8 cellular contexts compared by ENCODE assay signal in genomic region chr12:93979189-93979588, GRCh38.
DNase-seq lines count a peak whose midpoint lies in the region; ATAC-seq, FAIRE-seq and TF ChIP-seq lines count a peak whose summit lies in the region.

No MANE protein-coding gene starts in this region.

- H3K79me1 ChIP-seq in H1 (ENCODE audit: low read depth, low read length) = no peaks in the 10 kb centered on the region

- FAIRE-seq in H1 (lab: Jason Lieb, UNC) = no peak

- TF ChIP-seq CTCF in GM12872 (IDR thresholded peaks at IDR 0.05; ENCODE audit: insufficient read depth, low read depth, low read length) = peak; percentile 54; the same call in 2 of the 3 replicates
- peak in 2 of 3 experiments; percentile 18 to 25; a peak in 2 of 4 replicates for TF ChIP-seq CTCF in H1 (IDR thresholded peaks at IDR 0.05; ENCODE audit: control extremely low read depth in 1 of 3, insufficient read depth in 1 of 3, low read depth in 1 of 3, low read length in 3 of 3)
- TF ChIP-seq CTCF in osteoblast (IDR thresholded peaks at IDR 0.05; ENCODE audit: extremely low read depth, low read depth, low read length) = peak; percentile 53

- TF ChIP-seq EP300 in H1 (IDR thresholded peaks at IDR 0.05; ENCODE audit: borderline replicate concordance in 1 of 2, low read depth in 2 of 2, low read length in 2 of 2) = no peak

- H2BK120ac ChIP-seq in H1 (replicated peaks; ENCODE audit: low read depth, low read length) = no peak overlapping the region

- no peak overlapping the region for H2BK12ac ChIP-seq in H1 (ENCODE audit: low read depth, low read length)

- no peaks in the 10 kb centered on the region for H3K9me3 ChIP-seq in H1 (ENCODE audit: insufficient read depth in 2 of 2, low read depth in 1 of 2, low read length in 1 of 2)
- H3K9me3 ChIP-seq in osteoblast (ENCODE audit: low read depth, low read length) = no peaks in the 10 kb centered on the region
- no peaks in the 10 kb centered on the region for H3K9me3 ChIP-seq in effector memory CD4-positive, alpha-beta T cell (ENCODE audit: control insufficient read depth, low read length)

- H2BK20ac ChIP-seq in H1 (ENCODE audit: low read length) = no peak overlapping the region

- H3K4me3 ChIP-seq in H1 (ENCODE audit: extremely low read depth in 1 of 4, insufficient read depth in 2 of 4, low read depth in 3 of 4, low read length in 4 of 4) (no peak overlapping the region), osteoblast (ENCODE audit: insufficient read depth, low read length) (no peak overlapping the region)
- H3K4me3 ChIP-seq in effector memory CD4-positive, alpha-beta T cell (ENCODE audit: insufficient read depth, low read depth, low read length, poor library complexity, severe bottlenecking) = no peak overlapping the region

- 88% methylated on average over 2 of the region's 2 CpGs; no CpG with 5 or more reads in 1 of the 2 experiments for WGBS in H1 (ENCODE audit: extremely low coverage in 1 of 2, insufficient coverage in 1 of 2, insufficient read length in 1 of 2, insufficient replicate concordance in 2 of 2, low coverage in 1 of 2, low lambda C conversion rate in 2 of 2, missing lambda C conversion rate in 1 of 2), 2 experiments

- no peak overlapping the region for H3K27ac ChIP-seq in H1 (ENCODE audit: low read depth, low read length)
- no peak overlapping the region for H3K27ac ChIP-seq in osteoblast (ENCODE audit: low read depth, low read length)
- no peak overlapping the region for H3K27ac ChIP-seq in effector memory CD4-positive, alpha-beta T cell (ENCODE audit: insufficient read depth, low read length, poor library complexity, severe bottlenecking)

- no peak overlapping the region for H3K18ac ChIP-seq in H1 (ENCODE audit: extremely low read depth, low read length)

- no peak overlapping the region for H4K91ac ChIP-seq in H1 (replicated peaks; ENCODE audit: insufficient read length, low read length)

- no peak overlapping the region for H3K4me2 ChIP-seq in H1 (ENCODE audit: insufficient read depth in 1 of 2, low read depth in 2 of 2, low read length in 2 of 2)
- no peak overlapping the region for H3K4me2 ChIP-seq in osteoblast (ENCODE audit: insufficient read depth, low read length)

- no peak overlapping the region for H4K8ac ChIP-seq in H1 (ENCODE audit: extremely low read depth, insufficient read depth, low read length)

- peaks cover 0 to 5% (median 3%) of the 10 kb centered on the region in 4 experiments; a peak in 3 of 7 replicates for H3K4me1 ChIP-seq in H1 (replicated peaks in 1 of 4; ENCODE audit: control insufficient read depth in 3 of 4, insufficient read depth in 4 of 4, low read length in 3 of 4)
- peaks cover 14% of the 10 kb centered on the region for H3K4me1 ChIP-seq in osteoblast (ENCODE audit: insufficient read depth, low read length)
- H3K4me1 ChIP-seq in effector memory CD4-positive, alpha-beta T cell (ENCODE audit: control insufficient read depth, insufficient read depth, low read length, poor library complexity, severe bottlenecking) = no peaks in the 10 kb centered on the region

- no peak overlapping the region for H2BK5ac ChIP-seq in H1 (ENCODE audit: low read depth, low read length)

- no peak overlapping the region for H3K56ac ChIP-seq in H1 (replicated peaks; ENCODE audit: insufficient read length, low read depth, low read length)

- H2BK15ac ChIP-seq in H1 (ENCODE audit: low read length) = no peak overlapping the region

- ATAC-seq in HG03442 (IDR thresholded peaks at IDR 0.05; ENCODE audit: unreplicated experiment) = no peak

- H2AFZ ChIP-seq in H1 (ENCODE audit: low read length) (no peak overlapping the region), osteoblast (ENCODE audit: low read length) (no peak overlapping the region)

- H3K14ac ChIP-seq in H1 (ENCODE audit: insufficient read length) = no peak overlapping the region

- H3K23ac ChIP-seq in H1 (ENCODE audit: insufficient read length) = no peak overlapping the region

- no peaks in the 10 kb centered on the region for H4K20me1 ChIP-seq in H1 (replicated peaks in 1 of 2; ENCODE audit: control insufficient read depth in 1 of 2, insufficient read depth in 2 of 2, low read length in 2 of 2)
- H4K20me1 ChIP-seq in osteoblast (ENCODE audit: insufficient read depth, low read length) = no peaks in the 10 kb centered on the region

- POLR2A ChIA-PET in H1 (lab: Charles Lee; ENCODE audit: partially characterized antibody) = no interaction called here

- CTCF ChIA-PET in H1 (lab: Charles Lee; ENCODE audit: partially characterized antibody) = interaction anchor here (0.6 to 7.8 kb wide), 10 partner anchors 10 to 1233 kb away, joined by 3 to 56 read pairs (median 3); no protein-coding TSS in a partner anchor

- TF ChIP-seq POLR2A in H1 (IDR thresholded peaks at IDR 0.05; ENCODE audit: control extremely low read depth in 1 of 2, low read depth in 2 of 2, low read length in 2 of 2) = no peak

- H3K4ac ChIP-seq in H1 (replicated peaks; ENCODE audit: insufficient read length, low read depth, low read length) = no peak overlapping the region

- no peaks in the 10 kb centered on the region for H3K23me2 ChIP-seq in H1 (ENCODE audit: low read depth, low read length)

- no peaks in the 10 kb centered on the region for H3K79me2 ChIP-seq in H1 (ENCODE audit: control insufficient read depth in 1 of 2, insufficient read depth in 2 of 2, low read length in 2 of 2)
- no peaks in the 10 kb centered on the region for H3K79me2 ChIP-seq in osteoblast (ENCODE audit: insufficient read depth, low read length)

- H3K36me3 ChIP-seq in H1 (ENCODE audit: control insufficient read depth in 2 of 4, insufficient read depth in 4 of 4, low read length in 3 of 4) (no peaks in the 10 kb centered on the region), osteoblast (ENCODE audit: insufficient read depth, low read length) (no peaks in the 10 kb centered on the region)
- H3K36me3 ChIP-seq in effector memory CD4-positive, alpha-beta T cell (ENCODE audit: control insufficient read depth, insufficient read depth, low read length) = no peaks in the 10 kb centered on the region

- no peaks in the 10 kb centered on the region for H3K27me3 ChIP-seq in H1 (replicated peaks in 1 of 4; ENCODE audit: control insufficient read depth in 3 of 4, extremely low read depth in 1 of 4, insufficient read depth in 3 of 4, low read length in 3 of 4)
- no peaks in the 10 kb centered on the region for H3K27me3 ChIP-seq in osteoblast (ENCODE audit: insufficient read depth, low read length)
- H3K27me3 ChIP-seq in effector memory CD4-positive, alpha-beta T cell (replicated peaks; ENCODE audit: control insufficient read depth, insufficient read depth, low read length, poor library complexity, severe bottlenecking) = no peaks in the 10 kb centered on the region

- no peak overlapping the region for H3K9ac ChIP-seq in H1 (replicated peaks in 1 of 4; ENCODE audit: extremely low read depth in 1 of 4, low read depth in 3 of 4, low read length in 3 of 4)

- no peak overlapping the region for H2AK5ac ChIP-seq in H1 (ENCODE audit: low read depth, low read length)

- TF ChIP-seq RAD21 in H1 (IDR thresholded peaks at IDR 0.05 in 1 of 2, conservative IDR thresholded peaks at IDR 0.05 in 1 of 2; ENCODE audit: low read depth in 2 of 2, low read length in 2 of 2) = peak; percentile 61 to 67

- peak; percentile 26 for DNase-seq in NCI-H748 (lab: John Stamatoyannopoulos, UW; ENCODE audit: unreplicated experiment)
- no peak for DNase-seq in H1 (ENCODE audit: low read depth in 1 of 2, low spot score in 2 of 2)
- DNase-seq in osteoblast (ENCODE audit: insufficient read length, low spot score, missing footprints) = no peak
- no peak for DNase-seq in effector memory CD4-positive, alpha-beta T cell
- DNase-seq in NCI-H1694 treated with DMSO at 0.1 percent for 48 hours (lab: John Stamatoyannopoulos, UW) = no peak
- no peak for DNase-seq in amniotic stem cell (lab: John Stamatoyannopoulos, UW)

- H4K5ac ChIP-seq in H1 (ENCODE audit: insufficient read length, low read depth, low read length) = no peak overlapping the region

TF ChIP-seq in H1, 55 proteins besides CTCF, POLR2A, EP300 and RAD21:
- TF ChIP-seq CEBPB (IDR thresholded peaks at IDR 0.05; ENCODE audit: low read depth, low read length) (no peak), PHF8 (conservative IDR thresholded peaks at IDR 0.05; ENCODE audit: low read depth, low read length) (no peak), MAFK (IDR thresholded peaks at IDR 0.05; ENCODE audit: low read depth, low read length) (no peak), KDM4A (IDR thresholded peaks at IDR 0.05; ENCODE audit: low read depth, low read length, severe bottlenecking) (no peak), SAP30 (IDR thresholded peaks at IDR 0.05; ENCODE audit: insufficient read depth, insufficient replicate concordance, low read length) (no peak)
